Comparison of ENCODE assay signal across 13 cellular contexts in the genomic region with DNA sequence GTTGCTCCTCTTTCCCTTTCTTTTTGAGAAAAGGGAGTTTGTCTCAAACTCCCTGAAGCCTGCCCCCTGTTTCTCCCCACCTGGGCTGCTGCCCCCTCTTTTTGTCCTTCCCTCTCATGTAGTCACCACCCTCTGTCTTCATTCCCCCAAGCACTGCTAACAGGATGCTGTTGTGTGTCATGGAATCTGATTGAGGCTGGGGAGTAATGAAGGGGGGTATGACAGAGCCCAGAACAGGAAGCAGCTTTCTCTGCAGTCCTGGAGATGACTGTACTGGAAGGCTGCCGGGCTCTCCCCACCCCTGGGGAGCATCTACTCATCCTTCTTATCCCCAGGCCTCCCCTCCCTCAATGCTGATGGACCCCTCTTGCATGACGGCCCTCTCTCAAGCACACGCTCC.
DNase-seq lines count a peak whose midpoint lies in the region; ATAC-seq, FAIRE-seq and TF ChIP-seq lines count a peak whose summit lies in the region.
"Had no signal": no experiment of that assay in that cellular context is flagged by ENCODE, and none has a peak within 500 bp of the region (broad histone marks: within the 10 kb centered on the region; RNA-seq: fewer than 3 reads in every experiment).

No MANE protein-coding gene starts in this region.

- peak overlapping the region; percentile 29 for H2AFZ ChIP-seq in mesenchymal stem cell (ENCODE audit: low read depth, low read length)

- intact Hi-C loops in adrenal gland (cut with DNase I): no loop called here

- H2BK5ac ChIP-seq in mesenchymal stem cell (ENCODE audit: low read depth, low read length, poor library complexity, severe bottlenecking): no peak overlapping the region

- H2BK15ac ChIP-seq in mesenchymal stem cell (ENCODE audit: low read depth, poor library complexity, severe bottlenecking): no peak overlapping the region

- no peak overlapping the region for H3K4me2 ChIP-seq in mesenchymal stem cell (ENCODE audit: low read length, poor library complexity, severe bottlenecking)

- no peak overlapping the region for H3K23ac ChIP-seq in mesenchymal stem cell (ENCODE audit: low read length in 2 of 2)

- H2BK12ac ChIP-seq in mesenchymal stem cell (ENCODE audit: low read length in 2 of 2): peak overlapping the region; percentile 7

- H3K27me3 ChIP-seq in mesenchymal stem cell (ENCODE audit: control insufficient read depth in 1 of 2, insufficient read depth in 1 of 2, low read length in 2 of 2): no peaks in the 10 kb centered on the region
- H3K27me3 ChIP-seq in adrenal gland: no peaks in the 10 kb centered on the region

- no peak overlapping the region for H3K14ac ChIP-seq in mesenchymal stem cell (ENCODE audit: low read length in 2 of 2)

- peak; percentile 91 for DNase-seq in AG08395 (ENCODE audit: low spot score)
- peak; percentile 71 for DNase-seq in HTR-8/SVneo (ENCODE audit: insufficient read length, low spot score)
- DNase-seq in cardiac fibroblast (ENCODE audit: low read depth in 2 of 2): peak; percentile 74 to 97
- peak; percentile 84 for DNase-seq in mesenchymal stem cell
- no peak for DNase-seq in NCI-H82 (lab: John Stamatoyannopoulos, UW)
- DNase-seq in NCI-H345 (lab: John Stamatoyannopoulos, UW): no peak
- no peak for DNase-seq in adrenal gland
- DNase-seq: activated CD4-positive, alpha-beta T cell treated with anti-CD3 and anti-CD28 coated beads, Interleukin-2, amount 10 ng/mL, durations not matched to agents 7 days and 5 days; Caco-2; stimulated activated naive CD8-positive, alpha-beta T cell treated with anti-CD3 and anti-CD28 coated beads, Interleukin-15, Interleukin-2, amounts not matched to agents 100 U/mL and 50 U/mL, for 24 hours had no signal

- peaks cover 27% of the 10 kb centered on the region for H3K4me1 ChIP-seq in mesenchymal stem cell (ENCODE audit: control insufficient read depth, insufficient read depth, low read depth, low read length)
- H3K4me1 ChIP-seq in adrenal gland (replicated peaks in 1 of 2): no peaks in the 10 kb centered on the region
- H3K4me1 ChIP-seq: Caco-2, gastroesophageal sphincter had no signal

- no peak for TF ChIP-seq CTCF in cardiac fibroblast (IDR thresholded peaks at IDR 0.05; ENCODE audit: low read depth, low read length)
- no peak for TF ChIP-seq CTCF in adrenal gland (IDR thresholded peaks at IDR 0.05)

- no peaks in the 10 kb centered on the region for H3K36me3 ChIP-seq in mesenchymal stem cell (ENCODE audit: control insufficient read depth in 1 of 2, insufficient read depth in 2 of 2, low read depth in 1 of 2, low read length in 2 of 2)
- H3K36me3 ChIP-seq in adrenal gland (replicated peaks in 1 of 2): no peaks in the 10 kb centered on the region
- H3K36me3 ChIP-seq: gastroesophageal sphincter had no signal

- WGBS in mesenchymal stem cell: 12% methylated on average over 3 of the region's 3 CpGs
- 57 to 75% (median 64%) methylated on average over 2 to 3 of the region's 3 CpGs for WGBS in adrenal gland, 4 donors

- peak overlapping the region; percentile 11 for H2BK120ac ChIP-seq in mesenchymal stem cell (ENCODE audit: low read depth, low read length)

- no peak overlapping the region for H3K4ac ChIP-seq in mesenchymal stem cell (ENCODE audit: low read depth in 1 of 2, low read length in 2 of 2)

- no peak for ATAC-seq in GM21737 (IDR thresholded peaks at IDR 0.05; ENCODE audit: unreplicated experiment)
- ATAC-seq: gastroesophageal sphincter; stimulated activated naive CD8-positive, alpha-beta T cell treated with anti-CD3 and anti-CD28 coated beads, Interleukin-15, Interleukin-2, amounts not matched to agents 100 U/mL and 50 U/mL, for 24 hours had no signal

- H3K27ac ChIP-seq in mesenchymal stem cell (ENCODE audit: low read length, poor library complexity, severe bottlenecking) (peak overlapping the region; percentile 75), adrenal gland (no peak overlapping the region)
- H3K27ac ChIP-seq: gastroesophageal sphincter had no signal

- peak; percentile 74 for FAIRE-seq in HTR-8/SVneo (lab: Jason Lieb, UNC)
- FAIRE-seq: GM18507 had no signal

- peak overlapping the region; percentile 83 for H4K91ac ChIP-seq in mesenchymal stem cell (ENCODE audit: low read length)

- no peak for TF ChIP-seq POLR2A in adrenal gland (IDR thresholded peaks at IDR 0.05)

- no peak overlapping the region for H3K4me3 ChIP-seq in cardiac fibroblast (replicated peaks in 1 of 2; ENCODE audit: low read depth in 2 of 2, low read length in 2 of 2)
- H3K4me3 ChIP-seq in mesenchymal stem cell (ENCODE audit: insufficient read depth in 1 of 2, low read depth in 1 of 2, low read length in 2 of 2): peak overlapping the region in 1 of 2 experiments; percentile 47
- H3K4me3 ChIP-seq in adrenal gland: no peak overlapping the region
- H3K4me3 ChIP-seq: gastroesophageal sphincter had no signal

- peak overlapping the region; percentile 86 for H4K8ac ChIP-seq in mesenchymal stem cell (ENCODE audit: low read length)

- H2AK5ac ChIP-seq in mesenchymal stem cell (ENCODE audit: low read length, severe bottlenecking): peak overlapping the region; percentile 29

- peak overlapping the region; percentile 40 to 73 for H3K18ac ChIP-seq in mesenchymal stem cell (ENCODE audit: low read depth in 1 of 2, low read length in 2 of 2)

- H3K79me1 ChIP-seq in mesenchymal stem cell (replicated peaks; ENCODE audit: low read length, poor library complexity, severe bottlenecking): no peaks in the 10 kb centered on the region

- peak overlapping the region; percentile 78 for H3K9ac ChIP-seq in mesenchymal stem cell (ENCODE audit: low read length)

- H3K9me3 ChIP-seq in mesenchymal stem cell (ENCODE audit: control insufficient read depth, low read length) (no peaks in the 10 kb centered on the region), adrenal gland (replicated peaks in 1 of 3) (no peaks in the 10 kb centered on the region)
- H3K9me3 ChIP-seq: Caco-2, gastroesophageal sphincter had no signal

Comparison
In these comparisons a context has a peak if more than half of its experiments do, and no peak if none do; other contexts are left out.
1. DNase-seq: peak in AG08395 (single experiment), HTR-8/SVneo (single experiment), cardiac fibroblast (2 of 2) and mesenchymal stem cell (single experiment); none in NCI-H82 (single experiment), NCI-H345 (single experiment) and adrenal gland (0 of 7).